Comparison of ENCODE assay signal across 1 cellular context in the genomic region with DNA sequence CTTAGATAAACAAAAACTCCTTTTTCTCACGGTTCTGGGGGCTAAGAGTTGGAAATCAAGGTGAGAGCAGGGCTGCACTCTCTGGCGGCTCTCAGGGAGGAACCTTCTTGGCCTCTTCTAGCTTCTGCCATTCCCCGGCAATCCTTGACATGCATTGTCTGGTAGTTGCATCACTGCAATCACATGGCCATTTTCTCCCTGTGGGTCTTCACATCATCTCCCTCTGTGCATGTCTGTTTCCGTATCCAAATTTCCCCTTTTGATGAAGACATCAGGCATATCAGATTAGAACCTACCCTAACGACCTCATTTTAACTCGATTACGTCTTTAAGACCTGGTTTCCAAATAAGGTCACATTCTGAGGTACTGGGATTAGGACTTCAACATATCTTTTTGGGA.
A peak's percentile ranks its signal among the peaks of the same experiment; 100 is the strongest.
TF ChIP-seq lines count a peak whose summit lies in the region.

No MANE protein-coding gene starts in this region.

TF ChIP-seq in K562, 482 proteins besides CTCF, POLR2A, EP300 and RAD21 (continued from another document):
- TF ChIP-seq, protein P1, sequence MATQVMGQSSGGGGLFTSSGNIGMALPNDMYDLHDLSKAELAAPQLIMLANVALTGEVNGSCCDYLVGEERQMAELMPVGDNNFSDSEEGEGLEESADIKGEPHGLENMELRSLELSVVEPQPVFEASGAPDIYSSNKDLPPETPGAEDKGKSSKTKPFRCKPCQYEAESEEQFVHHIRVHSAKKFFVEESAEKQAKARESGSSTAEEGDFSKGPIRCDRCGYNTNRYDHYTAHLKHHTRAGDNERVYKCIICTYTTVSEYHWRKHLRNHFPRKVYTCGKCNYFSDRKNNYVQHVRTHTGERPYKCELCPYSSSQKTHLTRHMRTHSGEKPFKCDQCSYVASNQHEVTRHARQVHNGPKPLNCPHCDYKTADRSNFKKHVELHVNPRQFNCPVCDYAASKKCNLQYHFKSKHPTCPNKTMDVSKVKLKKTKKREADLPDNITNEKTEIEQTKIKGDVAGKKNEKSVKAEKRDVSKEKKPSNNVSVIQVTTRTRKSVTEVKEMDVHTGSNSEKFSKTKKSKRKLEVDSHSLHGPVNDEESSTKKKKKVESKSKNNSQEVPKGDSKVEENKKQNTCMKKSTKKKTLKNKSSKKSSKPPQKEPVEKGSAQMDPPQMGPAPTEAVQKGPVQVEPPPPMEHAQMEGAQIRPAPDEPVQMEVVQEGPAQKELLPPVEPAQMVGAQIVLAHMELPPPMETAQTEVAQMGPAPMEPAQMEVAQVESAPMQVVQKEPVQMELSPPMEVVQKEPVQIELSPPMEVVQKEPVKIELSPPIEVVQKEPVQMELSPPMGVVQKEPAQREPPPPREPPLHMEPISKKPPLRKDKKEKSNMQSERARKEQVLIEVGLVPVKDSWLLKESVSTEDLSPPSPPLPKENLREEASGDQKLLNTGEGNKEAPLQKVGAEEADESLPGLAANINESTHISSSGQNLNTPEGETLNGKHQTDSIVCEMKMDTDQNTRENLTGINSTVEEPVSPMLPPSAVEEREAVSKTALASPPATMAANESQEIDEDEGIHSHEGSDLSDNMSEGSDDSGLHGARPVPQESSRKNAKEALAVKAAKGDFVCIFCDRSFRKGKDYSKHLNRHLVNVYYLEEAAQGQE (CRISPR knock-in tag; IDR thresholded peaks at IDR 0.05; ENCODE audit: low read depth), result no peak
- TF ChIP-seq HOXB6 (CRISPR knock-in tag; IDR thresholded peaks at IDR 0.05; ENCODE audit: borderline replicate concordance) (no peak), CHCHD3 (CRISPR knock-in tag; IDR thresholded peaks at IDR 0.05) (no peak), NCOA6 (IDR thresholded peaks at IDR 0.05) (no peak), ATF7 (IDR thresholded peaks at IDR 0.05) (peak; percentile 40; the same call in 1 of the 2 replicates), SRSF9 (IDR thresholded peaks at IDR 0.05; ENCODE audit: borderline replicate concordance, low read depth, low read length) (no peak), SMAD1 (IDR thresholded peaks at IDR 0.05; ENCODE audit: low read depth, low read length, partially characterized antibody) (no peak), ZNF239 (CRISPR knock-in tag; IDR thresholded peaks at IDR 0.05) (0 out of 2 replicates have a peak, but pooled peaks have one; percentile 17), GTF2A2 (tag; IDR thresholded peaks at IDR 0.05) (no peak), TRIM24 (IDR thresholded peaks at IDR 0.05) (peak; percentile 49 to 68; a peak in 2 of 4 replicates), ZNF140 (CRISPR knock-in tag; IDR thresholded peaks at IDR 0.05) (no peak), MYBL2 (IDR thresholded peaks at IDR 0.05; ENCODE audit: low read depth) (no peak), MYBL2 (CRISPR knock-in tag; IDR thresholded peaks at IDR 0.05; ENCODE audit: borderline replicate concordance) (no peak), ZNF584 (CRISPR knock-in tag; IDR thresholded peaks at IDR 0.05; ENCODE audit: low read depth) (peak; percentile 90), TCFL5 (CRISPR knock-in tag; conservative IDR thresholded peaks at IDR 0.05) (no peak)
- TF ChIP-seq, protein P2, sequence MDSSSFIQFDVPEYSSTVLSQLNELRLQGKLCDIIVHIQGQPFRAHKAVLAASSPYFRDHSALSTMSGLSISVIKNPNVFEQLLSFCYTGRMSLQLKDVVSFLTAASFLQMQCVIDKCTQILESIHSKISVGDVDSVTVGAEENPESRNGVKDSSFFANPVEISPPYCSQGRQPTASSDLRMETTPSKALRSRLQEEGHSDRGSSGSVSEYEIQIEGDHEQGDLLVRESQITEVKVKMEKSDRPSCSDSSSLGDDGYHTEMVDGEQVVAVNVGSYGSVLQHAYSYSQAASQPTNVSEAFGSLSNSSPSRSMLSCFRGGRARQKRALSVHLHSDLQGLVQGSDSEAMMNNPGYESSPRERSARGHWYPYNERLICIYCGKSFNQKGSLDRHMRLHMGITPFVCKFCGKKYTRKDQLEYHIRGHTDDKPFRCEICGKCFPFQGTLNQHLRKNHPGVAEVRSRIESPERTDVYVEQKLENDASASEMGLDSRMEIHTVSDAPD (CRISPR knock-in tag; IDR thresholded peaks at IDR 0.05), result no peak
- TF ChIP-seq, protein P3, sequence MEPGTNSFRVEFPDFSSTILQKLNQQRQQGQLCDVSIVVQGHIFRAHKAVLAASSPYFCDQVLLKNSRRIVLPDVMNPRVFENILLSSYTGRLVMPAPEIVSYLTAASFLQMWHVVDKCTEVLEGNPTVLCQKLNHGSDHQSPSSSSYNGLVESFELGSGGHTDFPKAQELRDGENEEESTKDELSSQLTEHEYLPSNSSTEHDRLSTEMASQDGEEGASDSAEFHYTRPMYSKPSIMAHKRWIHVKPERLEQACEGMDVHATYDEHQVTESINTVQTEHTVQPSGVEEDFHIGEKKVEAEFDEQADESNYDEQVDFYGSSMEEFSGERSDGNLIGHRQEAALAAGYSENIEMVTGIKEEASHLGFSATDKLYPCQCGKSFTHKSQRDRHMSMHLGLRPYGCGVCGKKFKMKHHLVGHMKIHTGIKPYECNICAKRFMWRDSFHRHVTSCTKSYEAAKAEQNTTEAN (CRISPR knock-in tag; IDR thresholded peaks at IDR 0.05), result no peak
- TF ChIP-seq, protein P4, sequence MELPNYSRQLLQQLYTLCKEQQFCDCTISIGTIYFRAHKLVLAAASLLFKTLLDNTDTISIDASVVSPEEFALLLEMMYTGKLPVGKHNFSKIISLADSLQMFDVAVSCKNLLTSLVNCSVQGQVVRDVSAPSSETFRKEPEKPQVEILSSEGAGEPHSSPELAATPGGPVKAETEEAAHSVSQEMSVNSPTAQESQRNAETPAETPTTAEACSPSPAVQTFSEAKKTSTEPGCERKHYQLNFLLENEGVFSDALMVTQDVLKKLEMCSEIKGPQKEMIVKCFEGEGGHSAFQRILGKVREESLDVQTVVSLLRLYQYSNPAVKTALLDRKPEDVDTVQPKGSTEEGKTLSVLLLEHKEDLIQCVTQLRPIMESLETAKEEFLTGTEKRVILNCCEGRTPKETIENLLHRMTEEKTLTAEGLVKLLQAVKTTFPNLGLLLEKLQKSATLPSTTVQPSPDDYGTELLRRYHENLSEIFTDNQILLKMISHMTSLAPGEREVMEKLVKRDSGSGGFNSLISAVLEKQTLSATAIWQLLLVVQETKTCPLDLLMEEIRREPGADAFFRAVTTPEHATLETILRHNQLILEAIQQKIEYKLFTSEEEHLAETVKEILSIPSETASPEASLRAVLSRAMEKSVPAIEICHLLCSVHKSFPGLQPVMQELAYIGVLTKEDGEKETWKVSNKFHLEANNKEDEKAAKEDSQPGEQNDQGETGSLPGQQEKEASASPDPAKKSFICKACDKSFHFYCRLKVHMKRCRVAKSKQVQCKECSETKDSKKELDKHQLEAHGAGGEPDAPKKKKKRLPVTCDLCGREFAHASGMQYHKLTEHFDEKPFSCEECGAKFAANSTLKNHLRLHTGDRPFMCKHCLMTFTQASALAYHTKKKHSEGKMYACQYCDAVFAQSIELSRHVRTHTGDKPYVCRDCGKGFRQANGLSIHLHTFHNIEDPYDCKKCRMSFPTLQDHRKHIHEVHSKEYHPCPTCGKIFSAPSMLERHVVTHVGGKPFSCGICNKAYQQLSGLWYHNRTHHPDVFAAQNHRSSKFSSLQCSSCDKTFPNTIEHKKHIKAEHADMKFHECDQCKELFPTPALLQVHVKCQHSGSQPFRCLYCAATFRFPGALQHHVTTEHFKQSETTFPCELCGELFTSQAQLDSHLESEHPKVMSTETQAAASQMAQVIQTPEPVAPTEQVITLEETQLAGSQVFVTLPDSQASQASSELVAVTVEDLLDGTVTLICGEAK (IDR thresholded peaks at IDR 0.05), result no peak
- TF ChIP-seq, protein P4 (CRISPR knock-in tag; IDR thresholded peaks at IDR 0.05), result no peak
- TF ChIP-seq, protein P5, sequence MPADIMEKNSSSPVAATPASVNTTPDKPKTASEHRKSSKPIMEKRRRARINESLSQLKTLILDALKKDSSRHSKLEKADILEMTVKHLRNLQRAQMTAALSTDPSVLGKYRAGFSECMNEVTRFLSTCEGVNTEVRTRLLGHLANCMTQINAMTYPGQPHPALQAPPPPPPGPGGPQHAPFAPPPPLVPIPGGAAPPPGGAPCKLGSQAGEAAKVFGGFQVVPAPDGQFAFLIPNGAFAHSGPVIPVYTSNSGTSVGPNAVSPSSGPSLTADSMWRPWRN (IDR thresholded peaks at IDR 0.05; ENCODE audit: low read depth), result no peak
- TF ChIP-seq, protein P6, sequence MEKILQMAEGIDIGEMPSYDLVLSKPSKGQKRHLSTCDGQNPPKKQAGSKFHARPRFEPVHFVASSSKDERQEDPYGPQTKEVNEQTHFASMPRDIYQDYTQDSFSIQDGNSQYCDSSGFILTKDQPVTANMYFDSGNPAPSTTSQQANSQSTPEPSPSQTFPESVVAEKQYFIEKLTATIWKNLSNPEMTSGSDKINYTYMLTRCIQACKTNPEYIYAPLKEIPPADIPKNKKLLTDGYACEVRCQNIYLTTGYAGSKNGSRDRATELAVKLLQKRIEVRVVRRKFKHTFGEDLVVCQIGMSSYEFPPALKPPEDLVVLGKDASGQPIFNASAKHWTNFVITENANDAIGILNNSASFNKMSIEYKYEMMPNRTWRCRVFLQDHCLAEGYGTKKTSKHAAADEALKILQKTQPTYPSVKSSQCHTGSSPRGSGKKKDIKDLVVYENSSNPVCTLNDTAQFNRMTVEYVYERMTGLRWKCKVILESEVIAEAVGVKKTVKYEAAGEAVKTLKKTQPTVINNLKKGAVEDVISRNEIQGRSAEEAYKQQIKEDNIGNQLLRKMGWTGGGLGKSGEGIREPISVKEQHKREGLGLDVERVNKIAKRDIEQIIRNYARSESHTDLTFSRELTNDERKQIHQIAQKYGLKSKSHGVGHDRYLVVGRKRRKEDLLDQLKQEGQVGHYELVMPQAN (IDR thresholded peaks at IDR 0.05; ENCODE audit: borderline replicate concordance), result no peak
- TF ChIP-seq, protein P7, sequence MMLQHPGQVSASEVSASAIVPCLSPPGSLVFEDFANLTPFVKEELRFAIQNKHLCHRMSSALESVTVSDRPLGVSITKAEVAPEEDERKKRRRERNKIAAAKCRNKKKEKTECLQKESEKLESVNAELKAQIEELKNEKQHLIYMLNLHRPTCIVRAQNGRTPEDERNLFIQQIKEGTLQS (IDR thresholded peaks at IDR 0.05), result peak; percentile 74; the same call in 1 of the 2 replicates
- TF ChIP-seq, protein P7 (CRISPR knock-in tag; conservative IDR thresholded peaks at IDR 0.05), result no peak
TF ChIP-seq in K562: peak in this region for 28.
